Comparison of ENCODE assay signal across 8 cellular contexts in genomic region chr2:112032615-112033457, GRCh38. TPM values are rescaled to one million over a fixed set of nuclear protein-coding genes. Genes with fewer than 3 reads are reported as not detected.
A peak's percentile ranks its signal among the peaks of the same experiment; 100 is the strongest.
DNase-seq lines count a peak whose midpoint lies in the region; ATAC-seq, FAIRE-seq and TF ChIP-seq lines count a peak whose summit lies in the region.

No MANE protein-coding gene starts in this region.

- H3K4me3 Mint-ChIP-seq in CD4-positive, alpha-beta T cell, result no peak overlapping the region

- H3K9me1 ChIP-seq in endothelial cell of umbilical vein (replicated peaks; ENCODE audit: control insufficient read depth, extremely low read depth, insufficient read depth, low read length), result no peaks in the 10 kb centered on the region

- H3K4me2 ChIP-seq in endothelial cell of umbilical vein (ENCODE audit: insufficient read depth, low read length), result no peak overlapping the region

- dilution Hi-C loops in endothelial cell of umbilical vein (cut with MboI; ENCODE audit: extremely low pct_ligation_motif_present, low sequenced_read_pairs), result no loop called here

- peak overlapping the region; percentile 65 for H3K27ac ChIP-seq in endothelial cell of umbilical vein (ENCODE audit: insufficient read depth, low read depth, low read length)
- H3K27ac ChIP-seq in muscle layer of duodenum (ENCODE audit: low read length), result peak overlapping the region; percentile 24
- no peak overlapping the region for H3K27ac ChIP-seq in CD4-positive, alpha-beta T cell (ENCODE audit: low read depth, low read length)

- ATAC-seq in GM21717 (IDR thresholded peaks at IDR 0.05; ENCODE audit: unreplicated experiment) (no peak), GM21515 (IDR thresholded peaks at IDR 0.05; ENCODE audit: unreplicated experiment) (no peak)
- no peak for ATAC-seq in CD4-positive, alpha-beta T cell (ENCODE audit: poor library complexity)

- peak; percentile 33 for DNase-seq in AG20443 (ENCODE audit: low spot score)
- DNase-seq in MV-4-11 (lab: John Stamatoyannopoulos, UW), result peak; percentile 21
- DNase-seq in endothelial cell of umbilical vein (ENCODE audit: low read depth, low spot score), result peak; percentile 58
- DNase-seq in NCI-H1048 (lab: John Stamatoyannopoulos, UW), result no peak
- no peak for DNase-seq in CD4-positive, alpha-beta T cell

- TF ChIP-seq CTCF in endothelial cell of umbilical vein (IDR thresholded peaks at IDR 0.05; ENCODE audit: extremely low read depth in 1 of 2, insufficient read depth in 1 of 2, low read depth in 1 of 2, low read length in 2 of 2), result peak; percentile 6 to 12
- no peak for TF ChIP-seq CTCF in CD4-positive, alpha-beta T cell (IDR thresholded peaks at IDR 0.05)

- no TSS peak for BruUV-seq in endothelial cell of umbilical vein (replicated peaks; lab: Mats Ljungman, UMichigan)

- H3K79me2 ChIP-seq in endothelial cell of umbilical vein (ENCODE audit: control insufficient read depth, insufficient read depth, low read length), result no peaks in the 10 kb centered on the region

- H3K4me1 ChIP-seq in endothelial cell of umbilical vein (ENCODE audit: control insufficient read depth, extremely low read depth, insufficient read depth, low read length), result peaks cover 39% of the 10 kb centered on the region
- H3K4me1 ChIP-seq in muscle layer of duodenum (ENCODE audit: control insufficient read depth in 1 of 2, insufficient read depth in 2 of 2, low read length in 2 of 2), result peaks cover 3 to 13% of the 10 kb centered on the region in 2 donors

- H3K4me3 ChIP-seq in endothelial cell of umbilical vein (replicated peaks in 1 of 3; ENCODE audit: insufficient read depth in 1 of 3, low read depth in 1 of 3, low read length in 3 of 3) (no peak overlapping the region), muscle layer of duodenum (ENCODE audit: low read depth in 1 of 2, low read length in 2 of 2) (no peak overlapping the region)

- H3K36me3 Mint-ChIP-seq in CD4-positive, alpha-beta T cell (ENCODE audit: low read depth), result no peaks in the 10 kb centered on the region

- H3K36me3 ChIP-seq in endothelial cell of umbilical vein (ENCODE audit: control insufficient read depth in 2 of 2, extremely low read depth in 1 of 2, insufficient read depth in 2 of 2, low read length in 2 of 2) (no peaks in the 10 kb centered on the region), muscle layer of duodenum (ENCODE audit: control insufficient read depth in 1 of 2, insufficient read depth in 2 of 2, low read length in 2 of 2) (peaks cover 0 to 4% of the 10 kb centered on the region in 2 donors)

- H3K27ac Mint-ChIP-seq in CD4-positive, alpha-beta T cell, result no peak overlapping the region

- no peak overlapping the region for H2AFZ ChIP-seq in endothelial cell of umbilical vein (ENCODE audit: low read depth, low read length)

- H3K9me3 Mint-ChIP-seq in CD4-positive, alpha-beta T cell, result no peaks in the 10 kb centered on the region

- H3K27me3 ChIP-seq in endothelial cell of umbilical vein (ENCODE audit: control insufficient read depth in 2 of 2, insufficient read depth in 2 of 2, low read length in 2 of 2), result no peaks in the 10 kb centered on the region
- H3K27me3 ChIP-seq in muscle layer of duodenum (ENCODE audit: low read depth, low read length), result no peaks in the 10 kb centered on the region
- H3K27me3 ChIP-seq in CD4-positive, alpha-beta T cell (ENCODE audit: control insufficient read depth, insufficient read depth, low read length), result no peaks in the 10 kb centered on the region

- POLR2A ChIA-PET in endothelial cell of umbilical vein (lab: Charles Lee), result no interaction called here
- POLR2A ChIA-PET in CD4-positive, alpha-beta T cell (lab: Charles Lee), result no interaction called here

- no peak overlapping the region for H3K9ac ChIP-seq in endothelial cell of umbilical vein (replicated peaks; ENCODE audit: extremely low read depth, insufficient read depth, low read length)

- CTCF ChIA-PET in endothelial cell of umbilical vein (lab: Charles Lee), result interaction anchor here (0.5 to 2.2 kb wide), 13 partner anchors 12 to 145 kb away, joined by 3 to 9 read pairs (median 4); no protein-coding TSS in a partner anchor
- CTCF ChIA-PET in CD4-positive, alpha-beta T cell (lab: Charles Lee), result no interaction called here

- H3K4me1 Mint-ChIP-seq in CD4-positive, alpha-beta T cell (ENCODE audit: low read depth), result no peaks in the 10 kb centered on the region

- intact Hi-C loops in endothelial cell of umbilical vein (cut with micrococcal nuclease), result loop anchor here (1.0 kb wide), 1 partner anchor 135 kb away; the partner anchor contains the start of gene MERTK
- intact Hi-C loops in CD4-positive, alpha-beta T cell (cut with DNase I, micrococcal nuclease), result no loop called here

- no peaks in the 10 kb centered on the region for H4K20me1 ChIP-seq in endothelial cell of umbilical vein (replicated peaks; ENCODE audit: control insufficient read depth, extremely low read depth, insufficient read depth, low read length)

- no peaks in the 10 kb centered on the region for H3K27me3 Mint-ChIP-seq in CD4-positive, alpha-beta T cell

- TF ChIP-seq POLR2A in endothelial cell of umbilical vein (IDR thresholded peaks at IDR 0.05; ENCODE audit: low read depth, low read length), result peak; percentile 38

- H3K9me3 ChIP-seq in endothelial cell of umbilical vein (replicated peaks; ENCODE audit: control insufficient read depth, insufficient read depth, low read length), result no peaks in the 10 kb centered on the region
- H3K9me3 ChIP-seq in muscle layer of duodenum (ENCODE audit: control insufficient read depth in 1 of 2, low read length in 2 of 2), result no peaks in the 10 kb centered on the region
- peaks cover 5% of the 10 kb centered on the region for H3K9me3 ChIP-seq in CD4-positive, alpha-beta T cell (ENCODE audit: control insufficient read depth, low read length)

- peak; percentile 59 for FAIRE-seq in endothelial cell of umbilical vein (lab: Jason Lieb, UNC)

TF ChIP-seq in endothelial cell of umbilical vein, 7 proteins besides CTCF, POLR2A, EP300 and RAD21:
- no peak for TF ChIP-seq MYC (IDR thresholded peaks at IDR 0.05; ENCODE audit: low read depth, low read length)
- no peak for TF ChIP-seq JUN (IDR thresholded peaks at IDR 0.05; ENCODE audit: borderline replicate concordance, insufficient read depth, insufficient read length, low read depth)
- no peak for TF ChIP-seq POLR2AphosphoS5 (IDR thresholded peaks at IDR 0.05; ENCODE audit: insufficient read depth, low read depth, low read length)
- TF ChIP-seq FOS (IDR thresholded peaks at IDR 0.05; ENCODE audit: borderline replicate concordance, insufficient read depth, low read length), result no peak
- no peak for TF ChIP-seq EZH2 (IDR thresholded peaks at IDR 0.05; ENCODE audit: borderline replicate concordance, low read depth, low read length, severe bottlenecking)
- TF ChIP-seq GATA2 (IDR thresholded peaks at IDR 0.05; ENCODE audit: insufficient read depth, insufficient read length, low read depth, low read length), result no peak
- TF ChIP-seq MAX (IDR thresholded peaks at IDR 0.05; ENCODE audit: insufficient read depth, insufficient read length), result no peak

RNA-seq across cellular contexts. Expression of gene TMEM87B, which starts 22.2 kb away (rescaled TPM):
- 21.5 and 22.1 TPM in 2 replicates for total RNA-seq in endothelial cell of umbilical vein
- 12.2 and 17.6 TPM in 2 replicates for polyA plus RNA-seq in endothelial cell of umbilical vein
- 14.3 and 14.6 TPM in 2 replicates for polyA plus RNA-seq in endothelial cell of umbilical vein (2011; cell fraction: cytosol; rRNA removed)
- 38.5 and 50.6 TPM in 2 replicates for polyA plus RNA-seq in endothelial cell of umbilical vein (2011; cell fraction: nucleus; rRNA removed)
- polyA plus RNA-seq in endothelial cell of umbilical vein (2012), result 21.9 and 32.9 TPM in 2 replicates
- 25.9 and 35.4 TPM in 2 replicates for polyA minus RNA-seq in endothelial cell of umbilical vein
- polyA minus RNA-seq in endothelial cell of umbilical vein (2011; cell fraction: cytosol; rRNA and poly(A)+ RNA removed), result 3.8 TPM
- 22.7 and 38.3 TPM in 2 replicates for polyA minus RNA-seq in endothelial cell of umbilical vein (2011; cell fraction: nucleus; rRNA and poly(A)+ RNA removed)
- 10 to 100 TPM in 1 of 2 experiments, 1 to 10 TPM in 1; 8.9 to 12.1 TPM for total RNA-seq in CD4-positive, alpha-beta T cell

Comparison
In these comparisons a context has a peak if more than half of its experiments do, and no peak if none do; other contexts are left out.
1. DNase-seq: peak in AG20443 (single experiment), MV-4-11 (single experiment) and endothelial cell of umbilical vein (single experiment); none in NCI-H1048 (single experiment) and CD4-positive, alpha-beta T cell (0 of 10).